In genomic region chr6:89297695-89298351, GRCh38 we compare ENCODE assay signal across 8 cellular contexts. TPM values are rescaled to one million over a fixed set of nuclear protein-coding genes. Genes with fewer than 3 reads are reported as not detected.
A peak's percentile ranks its signal among the peaks of the same experiment; 100 is the strongest.
DNase-seq lines count a peak whose midpoint lies in the region; ATAC-seq and TF ChIP-seq lines count a peak whose summit lies in the region.

No MANE protein-coding gene starts in this region.

- in situ Hi-C loops in HAP-1 (cut with MboI; ENCODE audit: low sequenced_read_pairs) = no loop called here

- H3K4me1 ChIP-seq in HAP-1 = peaks cover 16% of the 10 kb centered on the region
- peaks cover 16% of the 10 kb centered on the region for H3K4me1 ChIP-seq in neural progenitor cell
- peaks cover 0 to 12% (median 3%) of the 10 kb centered on the region in 4 donors for H3K4me1 ChIP-seq in upper lobe of left lung

- H3K36me3 ChIP-seq in HAP-1 (replicated peaks) = no peaks in the 10 kb centered on the region
- no peaks in the 10 kb centered on the region for H3K36me3 ChIP-seq in MG63
- no peaks in the 10 kb centered on the region for H3K36me3 ChIP-seq in neural progenitor cell
- H3K36me3 ChIP-seq in upper lobe of left lung = no peaks in the 10 kb centered on the region

- no peaks in the 10 kb centered on the region for H4K20me1 ChIP-seq in neural progenitor cell (ENCODE audit: low read depth)

- no peak overlapping the region for H3K9ac ChIP-seq in neural progenitor cell

- peak overlapping the region; percentile 58 for H3K4me3 Mint-ChIP-seq in neural progenitor cell

- H3K9me3 Mint-ChIP-seq in neural progenitor cell = peaks cover 16% of the 10 kb centered on the region

- ATAC-seq in upper lobe of left lung (ENCODE audit: low FRiP score in 2 of 2) = peak; percentile 78 to 82

- H3K4me1 Mint-ChIP-seq in neural progenitor cell = peaks cover 27% of the 10 kb centered on the region

- no peak for TF ChIP-seq EP300 in upper lobe of left lung (IDR thresholded peaks at IDR 0.05)

- no peaks in the 10 kb centered on the region for H3K9me3 ChIP-seq in HAP-1
- no peaks in the 10 kb centered on the region for H3K9me3 ChIP-seq in MG63
- H3K9me3 ChIP-seq in neural progenitor cell (ENCODE audit: low read depth) = no peaks in the 10 kb centered on the region
- no peaks in the 10 kb centered on the region for H3K9me3 ChIP-seq in upper lobe of left lung

- H3K27me3 ChIP-seq in HAP-1 (ENCODE audit: low read depth) (peaks cover 8% of the 10 kb centered on the region; the same call in 1 of the 2 replicates), MG63 (no peaks in the 10 kb centered on the region), neural progenitor cell (no peaks in the 10 kb centered on the region), upper lobe of left lung (no peaks in the 10 kb centered on the region)

- H2AFZ ChIP-seq in neural progenitor cell (replicated peaks) = no peak overlapping the region

- TF ChIP-seq POLR2A in upper lobe of left lung (IDR thresholded peaks at IDR 0.05) = no peak

- DNase-seq in GM10266 (ENCODE audit: extremely low spot score) (peak; percentile 80), HAP-1 (ENCODE audit: low spot score in 2 of 2) (peak; percentile 81 to 92), MG63 (peak; percentile 93), dedifferentiated amniotic fluid mesenchymal stem cell (ENCODE audit: extremely low spot score) (peak; percentile 80), neural progenitor cell (ENCODE audit: low spot score) (peak; percentile 47), upper lobe of left lung (no peak), germinal center (ENCODE audit: low spot score) (no peak)
- DNase-seq in activated CD4-positive, CD25-positive, alpha-beta regulatory T cell treated with anti-CD3 and anti-CD28 coated beads, Interleukin-2, amount 50 U/mL, for 72 hours = peak; percentile 49

- peaks cover 14% of the 10 kb centered on the region for H3K27me3 Mint-ChIP-seq in neural progenitor cell (ENCODE audit: insufficient read depth, low read depth)

- no peaks in the 10 kb centered on the region for H3K79me2 ChIP-seq in neural progenitor cell (ENCODE audit: low read depth)

- H3K36me3 Mint-ChIP-seq in neural progenitor cell = peaks cover 6% of the 10 kb centered on the region

- TF ChIP-seq CTCF in GM10266 (IDR thresholded peaks at IDR 0.05; ENCODE audit: control insufficient read depth, insufficient read depth, low read depth, missing control alignments) (no peak), neural progenitor cell (IDR thresholded peaks at IDR 0.05) (no peak), upper lobe of left lung (IDR thresholded peaks at IDR 0.05) (no peak)

- peak overlapping the region; percentile 21 for H3K4me2 ChIP-seq in neural progenitor cell

- H3K4me3 ChIP-seq in HAP-1 = no peak overlapping the region
- no peak overlapping the region for H3K4me3 ChIP-seq in MG63
- H3K4me3 ChIP-seq in neural progenitor cell = no peak overlapping the region
- H3K4me3 ChIP-seq in upper lobe of left lung = no peak overlapping the region

- peaks cover 3% of the 10 kb centered on the region for H3F3A ChIP-seq in neural progenitor cell (ENCODE audit: low read depth)

- H3K27ac ChIP-seq in neural progenitor cell = no peak overlapping the region
- no peak overlapping the region for H3K27ac ChIP-seq in upper lobe of left lung

- 36 to 71% methylated on average over 12 of the region's 12 CpGs for WGBS in upper lobe of left lung, 2 donors

- H3K27ac Mint-ChIP-seq in neural progenitor cell = peak overlapping the region; percentile 76

RNA-seq across cellular contexts. Expression of gene GABRR2, which starts 17.3 kb away (rescaled TPM):
- not detected in 2 replicates for total RNA-seq in MG63 (2014; rRNA removed; shearing (Covaris generic); ENCODE audit: low replicate concordance)
- 0.28 TPM in 1 of 2 replicates, not detected in the other for total RNA-seq in neural progenitor cell (ENCODE audit: low replicate concordance)
- total RNA-seq in upper lobe of left lung = 1 to 10 TPM in 5 of 6 donors, under 1 TPM in 1; 0.30 to 3.1 (median 1.6) TPM

RNA-seq across cellular contexts. Expression of gene UBE2J1, which starts 54.7 kb away (rescaled TPM):
- 42.3 and 69.9 TPM in 2 replicates for total RNA-seq in MG63 (2014; rRNA removed; shearing (Covaris generic); ENCODE audit: low replicate concordance)
- total RNA-seq in neural progenitor cell (ENCODE audit: low replicate concordance) (27.4 and 43.0 TPM in 2 replicates), upper lobe of left lung (10 to 100 TPM; 16.5 to 55.5 (median 37.4) TPM)

Comparison
In these comparisons a context has a peak if more than half of its experiments do, and no peak if none do; other contexts are left out.
1. DNase-seq: peak in GM10266 (single experiment), HAP-1 (2 of 2), MG63 (single experiment), activated CD4-positive, CD25-positive, alpha-beta regulatory T cell treated with anti-CD3 and anti-CD28 coated beads, Interleukin-2, amount 50 U/mL, for 72 hours (single experiment), dedifferentiated amniotic fluid mesenchymal stem cell (single experiment) and neural progenitor cell (single experiment); none in upper lobe of left lung (0 of 2) and germinal center (single experiment).